8 cellular contexts compared by ENCODE assay signal in the genomic region with DNA sequence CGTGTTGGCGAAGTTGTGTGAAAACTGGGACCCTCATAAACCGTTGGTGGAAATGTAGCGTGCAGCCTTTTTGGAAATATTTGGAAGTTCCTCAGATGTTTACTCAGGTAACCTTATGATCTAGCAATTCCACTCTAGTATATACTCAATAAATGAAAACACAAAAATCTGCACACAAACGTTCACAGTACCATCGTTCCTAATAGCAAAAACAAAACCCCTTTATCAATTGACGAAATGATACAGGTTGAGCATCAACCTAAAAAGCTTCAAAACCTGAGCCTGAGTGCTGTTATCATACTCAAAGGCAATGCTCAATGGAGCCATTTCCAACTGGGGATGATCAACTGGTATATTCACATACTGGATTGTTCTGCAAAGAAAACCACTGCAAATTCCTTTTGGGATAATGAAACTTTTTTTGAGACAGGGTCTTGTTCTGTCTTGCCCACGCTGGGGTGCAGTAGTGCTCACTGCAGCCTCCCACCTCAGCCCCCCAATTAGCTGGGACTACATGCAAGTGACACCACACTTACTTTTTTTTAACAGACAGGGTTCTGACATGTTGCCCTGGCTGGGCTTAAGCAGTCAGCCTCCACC. TPM values are rescaled to one million over a fixed set of nuclear protein-coding genes. Genes with fewer than 3 reads are reported as not detected.
A peak's percentile ranks its signal among the peaks of the same experiment; 100 is the strongest.
DNase-seq lines count a peak whose midpoint lies in the region; ATAC-seq and TF ChIP-seq lines count a peak whose summit lies in the region.

No MANE protein-coding gene starts in this region.

- H3K27me3 Mint-ChIP-seq in stimulated activated naive CD8-positive, alpha-beta T cell treated with anti-CD3 and anti-CD28 coated beads, Interleukin-15, Interleukin-2, amounts not matched to agents 100 ng/mL and 50 ng/mL, for 24 hours = no peaks in the 10 kb centered on the region

- peaks cover 84% of the 10 kb centered on the region for H3K4me1 Mint-ChIP-seq in stimulated activated naive CD8-positive, alpha-beta T cell treated with anti-CD3 and anti-CD28 coated beads, Interleukin-15, Interleukin-2, amounts not matched to agents 100 ng/mL and 50 ng/mL, for 24 hours (ENCODE audit: low read depth)

- peak overlapping the region; percentile 91 for H3K27ac ChIP-seq in WERI-Rb-1

- no peaks in the 10 kb centered on the region for H3K9me3 Mint-ChIP-seq in stimulated activated naive CD8-positive, alpha-beta T cell treated with anti-CD3 and anti-CD28 coated beads, Interleukin-15, Interleukin-2, amounts not matched to agents 100 ng/mL and 50 ng/mL, for 24 hours

- peaks cover 78% of the 10 kb centered on the region for H3K36me3 Mint-ChIP-seq in stimulated activated naive CD8-positive, alpha-beta T cell treated with anti-CD3 and anti-CD28 coated beads, Interleukin-15, Interleukin-2, amounts not matched to agents 100 ng/mL and 50 ng/mL, for 24 hours (ENCODE audit: low read depth)

- peak overlapping the region; percentile 93 for H3K4me3 ChIP-seq in WERI-Rb-1 (ENCODE audit: low read depth, low read length)
- H3K4me3 ChIP-seq in fibroblast of villous mesenchyme (ENCODE audit: low read depth, low read length) = peak overlapping the region; percentile 73

- H3K9me3 ChIP-seq in WERI-Rb-1 (ENCODE audit: severe bottlenecking) = no peaks in the 10 kb centered on the region

- TF ChIP-seq CTCF in WERI-Rb-1 (IDR thresholded peaks at IDR 0.05; ENCODE audit: low read depth, low read length) = no peak
- no peak for TF ChIP-seq CTCF in fibroblast of villous mesenchyme (IDR thresholded peaks at IDR 0.05; ENCODE audit: insufficient read depth, low read depth, low read length)

- peak overlapping the region; percentile 97 for H3K4me3 Mint-ChIP-seq in stimulated activated naive CD8-positive, alpha-beta T cell treated with anti-CD3 and anti-CD28 coated beads, Interleukin-15, Interleukin-2, amounts not matched to agents 100 ng/mL and 50 ng/mL, for 24 hours

- DNase-seq in DMS 273 (lab: John Stamatoyannopoulos, UW; ENCODE audit: unreplicated experiment) (peak; percentile 68), DMS 273 treated with DMSO at 0.1 percent for 48 hours (lab: John Stamatoyannopoulos, UW) (no peak), WERI-Rb-1 (no peak), fibroblast of villous mesenchyme (ENCODE audit: low read depth) (no peak), NCI-H345 (lab: John Stamatoyannopoulos, UW) (no peak)
- no peak for DNase-seq in activated CD4-positive, CD25-positive, alpha-beta regulatory T cell (lab: John Stamatoyannopoulos, UW)

- no peak for ATAC-seq in GM18511 (IDR thresholded peaks at IDR 0.05; ENCODE audit: unreplicated experiment)

- H3K36me3 ChIP-seq in WERI-Rb-1 = peaks cover 64% of the 10 kb centered on the region

- no peaks in the 10 kb centered on the region for H3K27me3 ChIP-seq in WERI-Rb-1 (ENCODE audit: insufficient read depth, low read depth, severe bottlenecking)

- peak overlapping the region; percentile 100 for H3K27ac Mint-ChIP-seq in stimulated activated naive CD8-positive, alpha-beta T cell treated with anti-CD3 and anti-CD28 coated beads, Interleukin-15, Interleukin-2, amounts not matched to agents 100 ng/mL and 50 ng/mL, for 24 hours

RNA-seq across cellular contexts. Expression of gene C18orf32, which starts 0.8 kb away (rescaled TPM):
- total RNA-seq in fibroblast of villous mesenchyme = 11.7 and 24.5 TPM in 2 replicates

RNA-seq across cellular contexts. Expression of gene RPL17, which starts 4.5 kb away (rescaled TPM):
- total RNA-seq in fibroblast of villous mesenchyme = 1,385 and 1,725 TPM in 2 replicates

RNA-seq across cellular contexts. Expression of gene DYM, which starts 27.4 kb away (rescaled TPM):
- total RNA-seq in fibroblast of villous mesenchyme = 31.5 and 31.9 TPM in 2 replicates
